29 cellular contexts compared by ENCODE assay signal in genomic region chr6:14313220-14313619, GRCh38.
DNase-seq lines count a peak whose midpoint lies in the region; ATAC-seq and TF ChIP-seq lines count a peak whose summit lies in the region.
"Had no signal": no experiment of that assay in that cellular context is flagged by ENCODE, and none has a peak within 500 bp of the region (broad histone marks: within the 10 kb centered on the region; RNA-seq: fewer than 3 reads in every experiment).

No MANE protein-coding gene starts in this region.

- H3K27me3 Mint-ChIP-seq in activated naive CD8-positive, alpha-beta T cell treated with anti-CD3 and anti-CD28 coated beads, Interleukin-2, amount 50 U/mL, for 24 hours: no peaks in the 10 kb centered on the region
- H3K27me3 Mint-ChIP-seq: activated T-helper 17 cell treated with anti-CD3 and anti-CD28 coated beads, Interleukin-2, amount 50 U/mL, for 72 hours; central memory CD8-positive, alpha-beta T cell; dendritic cell treated with granulocyte-macrophage colony-stimulating factor and Interleukin-4, amounts not matched to agents 40 ng/mL and 50 ng/mL, for 4 days had no signal

- H3K4me3 ChIP-seq in right cardiac atrium (ENCODE audit: low read length): no peak overlapping the region
- H3K4me3 ChIP-seq: A549, gastrocnemius medialis, neural progenitor cell, right atrium auricular region, upper lobe of left lung had no signal

- peaks cover 16% of the 10 kb centered on the region for H3K4me1 Mint-ChIP-seq in activated naive CD8-positive, alpha-beta T cell treated with anti-CD3 and anti-CD28 coated beads, Interleukin-2, amount 50 U/mL, for 24 hours
- H3K4me1 Mint-ChIP-seq: activated T-helper 17 cell treated with anti-CD3 and anti-CD28 coated beads, Interleukin-2, amount 50 U/mL, for 72 hours; central memory CD8-positive, alpha-beta T cell had no signal

- H3K27ac ChIP-seq in right cardiac atrium (ENCODE audit: low read length): no peak overlapping the region
- H3K27ac ChIP-seq: A549, gastrocnemius medialis, neural progenitor cell, right atrium auricular region, upper lobe of left lung had no signal

- H3K4me1 ChIP-seq in right cardiac atrium (ENCODE audit: control insufficient read depth, insufficient read depth, low read length): no peaks in the 10 kb centered on the region
- H3K4me1 ChIP-seq: gastrocnemius medialis, right atrium auricular region had no signal

- H3K27ac Mint-ChIP-seq in activated naive CD8-positive, alpha-beta T cell treated with anti-CD3 and anti-CD28 coated beads, Interleukin-2, amount 50 U/mL, for 24 hours: no peak overlapping the region
- H3K27ac Mint-ChIP-seq: activated naive CD4-positive, alpha-beta T cell treated with anti-CD3 and anti-CD28 coated beads, Interleukin-2, amount 50 U/mL, for 72 hours; activated T-helper 17 cell treated with anti-CD3 and anti-CD28 coated beads, Interleukin-2, amount 50 U/mL, for 72 hours; CD8-positive, alpha-beta memory T cell; dendritic cell treated with granulocyte-macrophage colony-stimulating factor and Interleukin-4, amounts not matched to agents 40 ng/mL and 50 ng/mL, for 4 days; neural progenitor cell; WTC11 had no signal

- no peaks in the 10 kb centered on the region for H3K36me3 Mint-ChIP-seq in activated naive CD8-positive, alpha-beta T cell treated with anti-CD3 and anti-CD28 coated beads, Interleukin-2, amount 50 U/mL, for 24 hours (ENCODE audit: low read depth)
- H3K36me3 Mint-ChIP-seq: activated naive CD4-positive, alpha-beta T cell treated with anti-CD3 and anti-CD28 coated beads, Interleukin-2, amount 50 U/mL, for 72 hours; neural progenitor cell had no signal

- no peak overlapping the region for H3K4me3 Mint-ChIP-seq in activated naive CD8-positive, alpha-beta T cell treated with anti-CD3 and anti-CD28 coated beads, Interleukin-2, amount 50 U/mL, for 24 hours
- H3K4me3 Mint-ChIP-seq: activated T-helper 17 cell treated with anti-CD3 and anti-CD28 coated beads, Interleukin-2, amount 50 U/mL, for 72 hours; CD8-positive, alpha-beta memory T cell; central memory CD8-positive, alpha-beta T cell; dendritic cell treated with granulocyte-macrophage colony-stimulating factor and Interleukin-4, amounts not matched to agents 40 ng/mL and 50 ng/mL, for 4 days; neural progenitor cell; WTC11 had no signal

- H3K9me3 Mint-ChIP-seq in activated naive CD8-positive, alpha-beta T cell treated with anti-CD3 and anti-CD28 coated beads, Interleukin-2, amount 50 U/mL, for 24 hours: no peaks in the 10 kb centered on the region
- H3K9me3 Mint-ChIP-seq: activated T-helper 17 cell treated with anti-CD3 and anti-CD28 coated beads, Interleukin-2, amount 50 U/mL, for 72 hours; CD8-positive, alpha-beta memory T cell; central memory CD8-positive, alpha-beta T cell; dendritic cell treated with granulocyte-macrophage colony-stimulating factor and Interleukin-4, amounts not matched to agents 40 ng/mL and 50 ng/mL, for 4 days had no signal

- DNase-seq in CD1c-positive myeloid dendritic cell (ENCODE audit: extremely low spot score) (peak; percentile 34), GM13977 (ENCODE audit: low spot score) (peak; percentile 23), Kasumi-1 (lab: John Stamatoyannopoulos, UW) (no peak), right cardiac atrium (no peak), AG20443 (ENCODE audit: low spot score) (no peak)
- no peak for DNase-seq in activated naive CD8-positive, alpha-beta T cell treated with anti-CD3 and anti-CD28 coated beads, Interleukin-2, amount 50 U/mL, for 24 hours
- DNase-seq: activated CD4-positive, alpha-beta T cell treated with anti-CD3 and anti-CD28 coated beads, Interleukin-2, amount 50 U/mL, for 48 hours; CD8-positive, alpha-beta memory T cell; DMS153; gastrocnemius medialis; hippocampal formation; mesenchymal stem cell; NCI-H2029; NCI-H526; stimulated activated CD4-positive, alpha-beta T cell treated with anti-CD3 and anti-CD28 coated beads, Interleukin-2, amount 100 ng/mL, for 24 hours; substantia nigra; T1000; upper lobe of left lung had no signal

- peak; percentile 55 for ATAC-seq in HG02610 (IDR thresholded peaks at IDR 0.05; ENCODE audit: unreplicated experiment)
- ATAC-seq in activated naive CD8-positive, alpha-beta T cell treated with anti-CD3 and anti-CD28 coated beads, Interleukin-2, amount 50 U/mL, for 24 hours: peak; percentile 54
- ATAC-seq in HG03045 (IDR thresholded peaks at IDR 0.05; ENCODE audit: unreplicated experiment): no peak
- no peak for ATAC-seq in right cardiac atrium
- ATAC-seq: A549; activated naive CD4-positive, alpha-beta T cell treated with anti-CD3 and anti-CD28 coated beads, Interleukin-2, amount 50 U/mL, for 72 hours; activated T-helper 17 cell treated with anti-CD3 and anti-CD28 coated beads, Interleukin-2, amount 50 U/mL, for 72 hours; gastrocnemius medialis; HCT116; WTC11 had no signal

- TF ChIP-seq CTCF in GM13977 (IDR thresholded peaks at IDR 0.05; ENCODE audit: extremely low read depth, insufficient read depth, missing control alignments): no peak

- H3K9me3 ChIP-seq in right cardiac atrium (ENCODE audit: control insufficient read depth, low read length): no peaks in the 10 kb centered on the region
- H3K9me3 ChIP-seq: A549, gastrocnemius medialis, right atrium auricular region, upper lobe of left lung had no signal

- in situ Hi-C loops in GM13977 (cut with MboI; ENCODE audit: low pct_unique_long_range_greater_than_20kb, low sequenced_read_pairs, unreplicated experiment): no loop called here

- WGBS in right cardiac atrium: 100% methylated on average over 1 of the region's 1 CpG

- intact Hi-C loops in right cardiac atrium (cut with DNase I): no loop called here

- H3K27me3 ChIP-seq in right cardiac atrium (ENCODE audit: control insufficient read depth, insufficient read depth): no peaks in the 10 kb centered on the region
- H3K27me3 ChIP-seq: neural progenitor cell, right atrium auricular region, upper lobe of left lung had no signal

Comparison
In these comparisons a context has a peak if more than half of its experiments do, and no peak if none do; other contexts are left out.
1. DNase-seq: peak in CD1c-positive myeloid dendritic cell (single experiment) and GM13977 (single experiment); none in activated naive CD8-positive, alpha-beta T cell treated with anti-CD3 and anti-CD28 coated beads, Interleukin-2, amount 50 U/mL, for 24 hours (single experiment), Kasumi-1 (0 of 2), right cardiac atrium (0 of 3) and AG20443 (single experiment).
2. ATAC-seq: peak in HG02610 (single experiment) and activated naive CD8-positive, alpha-beta T cell treated with anti-CD3 and anti-CD28 coated beads, Interleukin-2, amount 50 U/mL, for 24 hours (single experiment); none in HG03045 (single experiment) and right cardiac atrium (0 of 2).